9 cellular contexts compared by ENCODE assay signal in genomic region chr11:119380816-119381185, GRCh38. TPM values are rescaled to one million over a fixed set of nuclear protein-coding genes. Genes with fewer than 3 reads are reported as not detected.
DNase-seq lines count a peak whose midpoint lies in the region; ATAC-seq lines count a peak whose summit lies in the region.
"Had no signal": no experiment of that assay in that cellular context is flagged by ENCODE, and none has a peak within 500 bp of the region (broad histone marks: within the 10 kb centered on the region; RNA-seq: fewer than 3 reads in every experiment).

No MANE protein-coding gene starts in this region.

- no peak overlapping the region for H2BK12ac ChIP-seq in neuronal stem cell (ENCODE audit: low read length)

- H3K14ac ChIP-seq in neuronal stem cell (ENCODE audit: low read length), result peak overlapping the region; percentile 58

- H4K8ac ChIP-seq in neuronal stem cell (ENCODE audit: low read depth, low read length), result no peak overlapping the region

- peaks cover 20% of the 10 kb centered on the region for H3K4me1 ChIP-seq in CD4-positive, CD25-positive, alpha-beta regulatory T cell (ENCODE audit: control insufficient read depth, insufficient read depth, low read length, poor library complexity, severe bottlenecking)
- peaks cover 5% of the 10 kb centered on the region for H3K4me1 ChIP-seq in endocrine pancreas (ENCODE audit: control insufficient read depth, insufficient read depth, low read length)
- H3K4me1 ChIP-seq in neuronal stem cell (ENCODE audit: control insufficient read depth in 2 of 2, insufficient read depth in 1 of 2, low read depth in 1 of 2, low read length in 2 of 2), result peaks cover 20 to 35% of the 10 kb centered on the region in 2 donors

- H3K4me1 Mint-ChIP-seq in CD4-positive, CD25-positive, alpha-beta regulatory T cell, result peaks cover 0 to 6% (median 2%) of the 10 kb centered on the region in 4 donors

- peaks cover 5% of the 10 kb centered on the region for H3K27me3 Mint-ChIP-seq in CD4-positive, CD25-positive, alpha-beta regulatory T cell

- H3K9me3 Mint-ChIP-seq in CD4-positive, CD25-positive, alpha-beta regulatory T cell, result no peaks in the 10 kb centered on the region

- no peak for DNase-seq in CD4-positive, CD25-positive, alpha-beta regulatory T cell
- DNase-seq in MG63 (no peak), neuronal stem cell (ENCODE audit: low spot score) (no peak), NCI-H446 treated with DMSO at 0.1 percent for 48 hours (lab: John Stamatoyannopoulos, UW) (no peak), activated gamma-delta T cell (lab: John Stamatoyannopoulos, UW) (no peak), NCI-H2171 treated with DMSO at 0.1 percent for 48 hours (lab: John Stamatoyannopoulos, UW) (no peak)

- no peak overlapping the region for H2BK15ac ChIP-seq in neuronal stem cell (ENCODE audit: low read length)

- H3K36me3 Mint-ChIP-seq in CD4-positive, CD25-positive, alpha-beta regulatory T cell, result no peaks in the 10 kb centered on the region

- H2AK5ac ChIP-seq in neuronal stem cell (ENCODE audit: low read depth, low read length), result peak overlapping the region; percentile 53

- no peaks in the 10 kb centered on the region for H3K36me3 ChIP-seq in CD4-positive, CD25-positive, alpha-beta regulatory T cell (ENCODE audit: control insufficient read depth, insufficient read depth, low read length)
- H3K36me3 ChIP-seq in MG63 (no peaks in the 10 kb centered on the region), endocrine pancreas (ENCODE audit: control insufficient read depth, insufficient read depth, low read length) (no peaks in the 10 kb centered on the region), neuronal stem cell (replicated peaks in 1 of 2; ENCODE audit: control insufficient read depth in 2 of 2, insufficient read depth in 2 of 2, low read length in 2 of 2) (no peaks in the 10 kb centered on the region)

- peak overlapping the region in 1 of 3 donors; percentile 32 for H3K27ac Mint-ChIP-seq in CD4-positive, CD25-positive, alpha-beta regulatory T cell

- H3K23ac ChIP-seq in neuronal stem cell (ENCODE audit: low read depth, low read length, poor library complexity), result peak overlapping the region; percentile 49

- no peaks in the 10 kb centered on the region for H3K9me3 ChIP-seq in CD4-positive, CD25-positive, alpha-beta regulatory T cell (ENCODE audit: control insufficient read depth in 2 of 2, low read length in 2 of 2)
- no peaks in the 10 kb centered on the region for H3K9me3 ChIP-seq in MG63
- no peaks in the 10 kb centered on the region for H3K9me3 ChIP-seq in endocrine pancreas (ENCODE audit: control insufficient read depth, low read length)
- H3K9me3 ChIP-seq in neuronal stem cell (replicated peaks in 1 of 2; ENCODE audit: control insufficient read depth in 2 of 2, insufficient read depth in 1 of 2, low read depth in 1 of 2, low read length in 2 of 2), result no peaks in the 10 kb centered on the region

- H3K4me3 ChIP-seq in CD4-positive, CD25-positive, alpha-beta regulatory T cell (ENCODE audit: low read depth, low read length), result peak overlapping the region; percentile 68
- peak overlapping the region; percentile 66 for H3K4me3 ChIP-seq in MG63
- H3K4me3 ChIP-seq in endocrine pancreas (ENCODE audit: control insufficient read depth, insufficient read depth, low read length), result no peak overlapping the region
- H3K4me3 ChIP-seq in neuronal stem cell (ENCODE audit: low read length in 2 of 2), result peak overlapping the region; percentile 50 to 75

- no peak overlapping the region for H2BK120ac ChIP-seq in neuronal stem cell (ENCODE audit: low read depth, low read length)

- peak overlapping the region in 1 of 4 donors; percentile 92 for H3K4me3 Mint-ChIP-seq in CD4-positive, CD25-positive, alpha-beta regulatory T cell

- no peak overlapping the region for H3K27ac ChIP-seq in CD4-positive, CD25-positive, alpha-beta regulatory T cell (ENCODE audit: insufficient read depth, low read length, poor library complexity, severe bottlenecking)
- no peak overlapping the region for H3K27ac ChIP-seq in neuronal stem cell (replicated peaks; ENCODE audit: low read length)

- H3K4me2 ChIP-seq in neuronal stem cell (ENCODE audit: insufficient read depth, low read length, poor library complexity, severe bottlenecking), result peak overlapping the region; percentile 99

- H3K27me3 ChIP-seq in CD4-positive, CD25-positive, alpha-beta regulatory T cell (ENCODE audit: control insufficient read depth, insufficient read depth, low read length), result peaks cover 17% of the 10 kb centered on the region
- no peaks in the 10 kb centered on the region for H3K27me3 ChIP-seq in MG63
- no peaks in the 10 kb centered on the region for H3K27me3 ChIP-seq in endocrine pancreas (ENCODE audit: control insufficient read depth, insufficient read depth, low read length)
- peaks cover 0 to 49% (median 4%) of the 10 kb centered on the region in 3 experiments for H3K27me3 ChIP-seq in neuronal stem cell (ENCODE audit: control insufficient read depth in 3 of 3, insufficient read depth in 3 of 3, low read depth in 1 of 3, low read length in 3 of 3)

- peak overlapping the region; percentile 92 for H2AFZ ChIP-seq in neuronal stem cell (ENCODE audit: low read length)

- H4K91ac ChIP-seq in neuronal stem cell (ENCODE audit: low read depth, low read length, poor library complexity), result no peak overlapping the region

- H3K9ac ChIP-seq in endocrine pancreas (ENCODE audit: control insufficient read depth, insufficient read depth, low read length), result peak overlapping the region; percentile 3
- H3K9ac ChIP-seq in neuronal stem cell (ENCODE audit: low read depth, low read length, poor library complexity), result peak overlapping the region; percentile 77

- peak overlapping the region; percentile 53 for H3K18ac ChIP-seq in neuronal stem cell (ENCODE audit: low read length)

- no peaks in the 10 kb centered on the region for H3K79me1 ChIP-seq in neuronal stem cell (ENCODE audit: low read depth, low read length)

- no peak for ATAC-seq in CD4-positive, CD25-positive, alpha-beta regulatory T cell (ENCODE audit: low read depth in 2 of 2)
- ATAC-seq in HG03432 (IDR thresholded peaks at IDR 0.05; ENCODE audit: unreplicated experiment), result no peak

- no peak overlapping the region for H2BK5ac ChIP-seq in neuronal stem cell (ENCODE audit: low read length)

- H3K4ac ChIP-seq in neuronal stem cell (ENCODE audit: low read length), result no peak overlapping the region

- WGBS in neuronal stem cell (ENCODE audit: extremely low coverage in 2 of 2, insufficient read length in 2 of 2, insufficient replicate concordance in 1 of 2), 2 donors, result no CpG with 5 or more reads among the region's 10 CpGs

RNA-seq across cellular contexts. Expression of gene USP2, which starts 0.7 kb away (rescaled TPM):
- 1.6 TPM for total RNA-seq in CD4-positive, CD25-positive, alpha-beta regulatory T cell
- polyA plus RNA-seq in CD4-positive, CD25-positive, alpha-beta regulatory T cell, result under 1 TPM in 1 of 4 donors, not detected in 3; 0.22 TPM
- total RNA-seq in MG63 (2014; rRNA removed; shearing (Covaris generic); ENCODE audit: low replicate concordance), result 2.1 TPM in 1 of 2 replicates, not detected in the other
- polyA plus RNA-seq in neuronal stem cell (2013, experiment 1 of 2), result 4.2 TPM
- 4.4 TPM for polyA plus RNA-seq in neuronal stem cell (2013, experiment 2 of 2)

RNA-seq across cellular contexts. Expression of gene MFRP, which starts 34.3 kb away (rescaled TPM):
- total RNA-seq in CD4-positive, CD25-positive, alpha-beta regulatory T cell, result not detected
- not detected for polyA plus RNA-seq in CD4-positive, CD25-positive, alpha-beta regulatory T cell
- not detected in 2 replicates for total RNA-seq in MG63 (2014; rRNA removed; shearing (Covaris generic); ENCODE audit: low replicate concordance)
- not detected for polyA plus RNA-seq in neuronal stem cell (2013, experiment 1 of 2)
- not detected for polyA plus RNA-seq in neuronal stem cell (2013, experiment 2 of 2)
- total RNA-seq: activated CD8-positive, alpha-beta memory T cell treated with anti-CD3 and anti-CD28 coated beads for 36 hours had no signal

RNA-seq across cellular contexts. Expression of gene C1QTNF5, which starts 40.1 kb away (rescaled TPM):
- not detected for total RNA-seq in CD4-positive, CD25-positive, alpha-beta regulatory T cell
- not detected for polyA plus RNA-seq in CD4-positive, CD25-positive, alpha-beta regulatory T cell
- total RNA-seq in MG63 (2014; rRNA removed; shearing (Covaris generic); ENCODE audit: low replicate concordance), result not detected in 2 replicates
- 3.1 TPM for polyA plus RNA-seq in neuronal stem cell (2013, experiment 1 of 2)
- polyA plus RNA-seq in neuronal stem cell (2013, experiment 2 of 2), result 3.3 TPM
- total RNA-seq: activated CD8-positive, alpha-beta memory T cell treated with anti-CD3 and anti-CD28 coated beads for 36 hours had no signal

RNA-seq across cellular contexts. Expression of gene THY1, which starts 42.2 kb away (rescaled TPM):
- not detected for total RNA-seq in CD4-positive, CD25-positive, alpha-beta regulatory T cell
- polyA plus RNA-seq in CD4-positive, CD25-positive, alpha-beta regulatory T cell, result not detected
- 122 and 188 TPM in 2 replicates for total RNA-seq in MG63 (2014; rRNA removed; shearing (Covaris generic); ENCODE audit: low replicate concordance)
- 85.1 TPM for polyA plus RNA-seq in neuronal stem cell (2013, experiment 1 of 2)
- 84.3 TPM for polyA plus RNA-seq in neuronal stem cell (2013, experiment 2 of 2)

RNA-seq across cellular contexts. Expression of gene RNF26, which starts 46.5 kb away (rescaled TPM):
- total RNA-seq in CD4-positive, CD25-positive, alpha-beta regulatory T cell, result 21.0 TPM
- 10 to 100 TPM; 27.5 to 38.3 (median 37.4) TPM for polyA plus RNA-seq in CD4-positive, CD25-positive, alpha-beta regulatory T cell
- total RNA-seq in MG63 (2014; rRNA removed; shearing (Covaris generic); ENCODE audit: low replicate concordance), result 8.5 and 23.3 TPM in 2 replicates
- 79.3 TPM for polyA plus RNA-seq in neuronal stem cell (2013, experiment 1 of 2)
- polyA plus RNA-seq in neuronal stem cell (2013, experiment 2 of 2), result 79.8 TPM
